In the genomic region with DNA sequence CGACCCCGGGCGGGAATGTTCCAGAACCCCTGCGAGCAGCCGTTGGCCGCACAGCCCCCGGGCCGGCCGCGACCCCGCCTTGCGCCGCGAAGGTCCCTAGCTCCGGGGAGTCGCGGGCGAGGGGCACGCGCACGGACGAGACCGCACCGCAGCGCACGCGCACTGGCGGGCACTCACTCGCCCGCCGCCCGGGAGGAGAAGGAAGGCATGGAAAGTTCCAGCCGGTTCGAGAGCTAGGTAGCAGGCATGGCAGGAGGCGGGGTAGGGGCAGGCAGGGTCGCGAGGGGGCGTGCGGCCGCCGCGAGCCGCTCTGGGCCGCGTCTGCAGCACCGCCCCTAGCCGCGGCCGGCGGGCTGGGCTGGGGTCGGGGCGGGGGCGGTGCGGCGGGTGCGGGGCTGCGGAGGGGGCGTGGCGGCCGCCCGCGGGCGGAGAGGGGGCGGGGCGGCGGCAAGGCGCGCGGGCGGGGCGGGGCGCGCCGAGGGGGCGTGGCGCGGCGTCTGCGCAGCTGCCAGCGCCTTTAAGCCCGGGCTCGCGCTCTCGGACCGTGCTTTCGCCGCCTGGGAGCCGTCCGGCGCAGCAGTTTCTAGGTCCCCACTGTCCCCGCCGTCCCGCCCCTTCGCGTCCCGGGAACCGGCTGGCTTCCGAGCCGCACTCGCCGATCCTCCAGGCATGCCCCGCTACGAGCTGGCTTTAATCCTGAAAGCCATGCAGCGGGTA, we compare ENCODE assay signal across 8 cellular contexts. TPM values are rescaled to one million over a fixed set of nuclear protein-coding genes. Genes with fewer than 3 reads are reported as not detected.
A peak's percentile ranks its signal among the peaks of the same experiment; 100 is the strongest.
DNase-seq lines count a peak whose midpoint lies in the region; ATAC-seq and TF ChIP-seq lines count a peak whose summit lies in the region.

Gene MRPS6 (plus strand): TSS at position 547 of the 717 bp plus-strand sequence. CDS start 123 bp downstream, at position 670.
Gene SLC5A3 (plus strand): TSS at position 547 of the 717 bp plus-strand sequence. CDS start 21,621 bp downstream, outside the sequence.

- H3K27ac Mint-ChIP-seq in activated T-helper 2 cell treated with anti-CD3 and anti-CD28 coated beads, Interferon-gamma antibody, Interleukin-2, Interleukin-4, amounts not matched to agents 10 μg/mL and 5 μg/mL and 100 μg/mL, durations not matched to agents 14 hours and 24 hours and 36 hours = peak within 1 kb of the TSS; percentile 88
- H3K27ac Mint-ChIP-seq in natural killer cell = peak within 1 kb of the TSS; percentile 86 to 89

- H3K4me3 Mint-ChIP-seq in activated T-helper 2 cell treated with anti-CD3 and anti-CD28 coated beads, Interferon-gamma antibody, Interleukin-2, Interleukin-4, amounts not matched to agents 10 μg/mL and 5 μg/mL and 100 μg/mL, durations not matched to agents 14 hours and 24 hours and 36 hours (ENCODE audit: low read depth) = peak within 1 kb of the TSS; percentile 95
- H3K4me3 Mint-ChIP-seq in natural killer cell = peak within 1 kb of the TSS; percentile 95

- peak; percentile 61 for ATAC-seq in GM21717 (IDR thresholded peaks at IDR 0.05; ENCODE audit: unreplicated experiment)
- peak; percentile 76 to 87 (median 79) for ATAC-seq in natural killer cell

- intact Hi-C loops in activated T-helper 2 cell treated with anti-CD3 and anti-CD28 coated beads, Interferon-gamma antibody, Interleukin-2, Interleukin-4, amounts not matched to agents 10 μg/mL and 5 μg/mL and 100 μg/mL, durations not matched to agents 14 hours and 24 hours and 36 hours (cut with micrococcal nuclease) = loop anchor here (5.0 to 10.0 kb wide), 2 partner anchors 41 to 428 kb away; partner anchors contain the start of genes CRYZL1 and ITSN1
- intact Hi-C loops in natural killer cell (cut with micrococcal nuclease) = loop anchor here (2.0 to 5.0 kb wide), 2 partner anchors 96 to 124 kb away; no protein-coding TSS in a partner anchor

- no peaks in the 10 kb centered on the region for H3K9me3 Mint-ChIP-seq in activated T-helper 2 cell treated with anti-CD3 and anti-CD28 coated beads, Interferon-gamma antibody, Interleukin-2, Interleukin-4, amounts not matched to agents 10 μg/mL and 5 μg/mL and 100 μg/mL, durations not matched to agents 14 hours and 24 hours and 36 hours
- no peaks in the 10 kb centered on the region for H3K9me3 Mint-ChIP-seq in natural killer cell

- DNase-seq in DMS79 (lab: John Stamatoyannopoulos, UW) = peak; percentile 55
- peak; percentile 78 for DNase-seq in KBM-7
- peak; percentile 76 for DNase-seq in RPMI7951 (ENCODE audit: low read depth)
- DNase-seq in activated T-helper 2 cell treated with anti-CD3 and anti-CD28 coated beads, Interferon-gamma antibody, Interleukin-2, Interleukin-4, amounts not matched to agents 10 μg/mL and 5 μg/mL and 100 μg/mL, durations not matched to agents 14 hours and 24 hours and 36 hours (ENCODE audit: low spot score) = peak; percentile 68
- peak; percentile 85 for DNase-seq in fibroblast of pulmonary artery (ENCODE audit: low read depth)
- peak; percentile 70 for DNase-seq in natural killer cell
- DNase-seq in stimulated activated naive CD4-positive, alpha-beta T cell (lab: John Stamatoyannopoulos, UW) = peak; percentile 66 to 78 (median 73)

- in situ Hi-C loops in KBM-7 (cut with MboI; ENCODE audit: low pct_unique_long_range_greater_than_20kb, low sequenced_read_pairs) = no loop called here

- H3K36me3 Mint-ChIP-seq in activated T-helper 2 cell treated with anti-CD3 and anti-CD28 coated beads, Interferon-gamma antibody, Interleukin-2, Interleukin-4, amounts not matched to agents 10 μg/mL and 5 μg/mL and 100 μg/mL, durations not matched to agents 14 hours and 24 hours and 36 hours (ENCODE audit: low read depth) = peaks cover 40% of the 10 kb centered on the region
- H3K36me3 Mint-ChIP-seq in natural killer cell = no peaks in the 10 kb centered on the region

- H3K4me1 Mint-ChIP-seq in activated T-helper 2 cell treated with anti-CD3 and anti-CD28 coated beads, Interferon-gamma antibody, Interleukin-2, Interleukin-4, amounts not matched to agents 10 μg/mL and 5 μg/mL and 100 μg/mL, durations not matched to agents 14 hours and 24 hours and 36 hours (ENCODE audit: low read depth) = peaks cover 43% of the 10 kb centered on the region
- peaks cover 50 to 53% of the 10 kb centered on the region in 2 donors for H3K4me1 Mint-ChIP-seq in natural killer cell

- no peaks in the 10 kb centered on the region for H3K27me3 Mint-ChIP-seq in activated T-helper 2 cell treated with anti-CD3 and anti-CD28 coated beads, Interferon-gamma antibody, Interleukin-2, Interleukin-4, amounts not matched to agents 10 μg/mL and 5 μg/mL and 100 μg/mL, durations not matched to agents 14 hours and 24 hours and 36 hours (ENCODE audit: low read depth)
- H3K27me3 Mint-ChIP-seq in natural killer cell (ENCODE audit: low read depth in 2 of 2) = no peaks in the 10 kb centered on the region

- H3K4me3 ChIP-seq in fibroblast of pulmonary artery (replicated peaks; ENCODE audit: low read depth, low read length) = peak within 1 kb of the TSS; percentile 73

- TF ChIP-seq CTCF in fibroblast of pulmonary artery (IDR thresholded peaks at IDR 0.05; ENCODE audit: low read length, missing control alignments) = no peak
- TF ChIP-seq CTCF in natural killer cell (IDR thresholded peaks at IDR 0.05) = no peak

RNA-seq across cellular contexts. Expression of gene MRPS6, which starts in this region (rescaled TPM):
- total RNA-seq in RPMI7951 (2014; rRNA removed; shearing (Covaris generic)) = 20.1 and 21.1 TPM in 2 replicates
- 117 and 120 TPM in 2 replicates for total RNA-seq in activated T-helper 2 cell treated with anti-CD3 and anti-CD28 coated beads, Interferon-gamma antibody, Interleukin-2, Interleukin-4, amounts not matched to agents 10 μg/mL and 5 μg/mL and 100 μg/mL, durations not matched to agents 14 hours and 24 hours and 36 hours
- total RNA-seq in natural killer cell = 10 to 100 TPM; 42.7 to 54.5 (median 44.3) TPM

RNA-seq across cellular contexts. Expression of gene SLC5A3, which starts in this region (rescaled TPM):
- total RNA-seq in RPMI7951 (2014; rRNA removed; shearing (Covaris generic)) = 7.5 and 8.4 TPM in 2 replicates
- total RNA-seq in activated T-helper 2 cell treated with anti-CD3 and anti-CD28 coated beads, Interferon-gamma antibody, Interleukin-2, Interleukin-4, amounts not matched to agents 10 μg/mL and 5 μg/mL and 100 μg/mL, durations not matched to agents 14 hours and 24 hours and 36 hours = 41.0 and 41.2 TPM in 2 replicates
- total RNA-seq in natural killer cell = 10 to 100 TPM; 14.5 to 25.1 (median 17.9) TPM

Comparison
In these comparisons a context has a peak if more than half of its experiments do, and no peak if none do; other contexts are left out.
1. Peak in every context shown above with its lines: DNase-seq, ATAC-seq and H3K4me3 ChIP-seq.